ENCODE assay signal across 15 cellular contexts in genomic region chr7:64905547-64905946, GRCh38. TPM values are rescaled to one million over a fixed set of nuclear protein-coding genes. Genes with fewer than 3 reads are reported as not detected.
A peak's percentile ranks its signal among the peaks of the same experiment; 100 is the strongest.
DNase-seq lines count a peak whose midpoint lies in the region; ATAC-seq and TF ChIP-seq lines count a peak whose summit lies in the region.
"Had no signal": no experiment of that assay in that cellular context is flagged by ENCODE, and none has a peak within 500 bp of the region (broad histone marks: within the 10 kb centered on the region; RNA-seq: fewer than 3 reads in every experiment).

No MANE protein-coding gene starts in this region.

- H2BK12ac ChIP-seq in trophoblast cell (ENCODE audit: low read length): no peak overlapping the region

- H3K4me3 ChIP-seq in OCI-LY7 (ENCODE audit: low read depth, low read length, poor library complexity, severe bottlenecking) (peak overlapping the region; percentile 86), endodermal cell (ENCODE audit: low read length) (peak overlapping the region; percentile 87), trophoblast cell (ENCODE audit: low read depth, low read length) (no peak overlapping the region)

- POLR2A ChIA-PET in OCI-LY7 (lab: Charles Lee): interaction anchor here (0.6 to 0.7 kb wide), 3 partner anchors 92 to 275 kb away, joined by 3 read pairs; no protein-coding TSS in a partner anchor

- H2AFZ ChIP-seq in OCI-LY7 (ENCODE audit: low read length) (no peak overlapping the region), trophoblast cell (ENCODE audit: insufficient read depth, low read length, poor library complexity) (no peak overlapping the region)

- no peak overlapping the region for H3K27ac Mint-ChIP-seq in activated naive CD4-positive, alpha-beta T cell treated with anti-CD3 and anti-CD28 coated beads, Interleukin-2, amount 50 U/mL, for 24 hours
- no peak overlapping the region for H3K27ac Mint-ChIP-seq in activated naive CD4-positive, alpha-beta T cell treated with anti-CD3 and anti-CD28 coated beads for 36 hours
- H3K27ac Mint-ChIP-seq in endodermal cell: no peak overlapping the region

- no peak overlapping the region for H2BK5ac ChIP-seq in trophoblast cell (ENCODE audit: low read depth, low read length, poor library complexity)

- H3K23ac ChIP-seq in trophoblast cell (ENCODE audit: low read length): no peak overlapping the region

- H3K79me1 ChIP-seq in trophoblast cell (ENCODE audit: low read length): peaks cover 1% of the 10 kb centered on the region

- H3K9me3 Mint-ChIP-seq in activated naive CD4-positive, alpha-beta T cell treated with anti-CD3 and anti-CD28 coated beads, Interleukin-2, amount 50 U/mL, for 24 hours: no peaks in the 10 kb centered on the region
- H3K9me3 Mint-ChIP-seq in activated naive CD4-positive, alpha-beta T cell treated with anti-CD3 and anti-CD28 coated beads for 36 hours: peaks cover 7% of the 10 kb centered on the region
- peaks cover 4% of the 10 kb centered on the region for H3K9me3 Mint-ChIP-seq in endodermal cell

- no peak for ATAC-seq in HG03159 (IDR thresholded peaks at IDR 0.05; ENCODE audit: unreplicated experiment)

- no peak overlapping the region for H3K14ac ChIP-seq in trophoblast cell (ENCODE audit: low read length)

- H3K9ac ChIP-seq in endodermal cell (ENCODE audit: extremely low read depth, low read length, poor library complexity, severe bottlenecking) (no peak overlapping the region), trophoblast cell (ENCODE audit: low read length) (no peak overlapping the region)

- peaks cover 8% of the 10 kb centered on the region for H3K36me3 Mint-ChIP-seq in activated naive CD4-positive, alpha-beta T cell treated with anti-CD3 and anti-CD28 coated beads, Interleukin-2, amount 50 U/mL, for 24 hours
- peaks cover 25% of the 10 kb centered on the region for H3K36me3 Mint-ChIP-seq in activated naive CD4-positive, alpha-beta T cell treated with anti-CD3 and anti-CD28 coated beads for 36 hours (ENCODE audit: low read depth)
- H3K36me3 Mint-ChIP-seq in endodermal cell (ENCODE audit: low read depth): peaks cover 9% of the 10 kb centered on the region

- H3K9me3 ChIP-seq in OCI-LY7 (ENCODE audit: low read length) (peaks cover 7% of the 10 kb centered on the region; the same call in 1 of the 2 replicates), endodermal cell (ENCODE audit: control insufficient read depth, low read length) (peaks cover 17% of the 10 kb centered on the region), trophoblast cell (ENCODE audit: insufficient read depth, low read depth, low read length) (no peaks in the 10 kb centered on the region)

- H4K20me1 ChIP-seq in OCI-LY7 (ENCODE audit: insufficient read depth, low read length): peaks cover 11% of the 10 kb centered on the region; the same call in 1 of the 2 replicates

- no peak overlapping the region for H3K18ac ChIP-seq in trophoblast cell (ENCODE audit: low read length)

- H3K79me2 ChIP-seq in OCI-LY7 (ENCODE audit: insufficient read depth, low read depth, low read length) (peaks cover 75% of the 10 kb centered on the region), trophoblast cell (ENCODE audit: control insufficient read depth, insufficient read depth, low read length, poor library complexity) (peaks cover 16% of the 10 kb centered on the region)

- H2BK120ac ChIP-seq in trophoblast cell (ENCODE audit: insufficient read depth, low read length, poor library complexity): no peak overlapping the region

- H3K4me1 ChIP-seq in OCI-LY7 (ENCODE audit: insufficient read depth, low read length, poor library complexity, severe bottlenecking) (peaks cover 72% of the 10 kb centered on the region), endodermal cell (ENCODE audit: control insufficient read depth, insufficient read depth, low read length) (no peaks in the 10 kb centered on the region), trophoblast cell (ENCODE audit: control insufficient read depth in 1 of 2, insufficient read depth in 2 of 2, low read length in 2 of 2) (peaks cover 4% of the 10 kb centered on the region in 2 experiments)

- H4K91ac ChIP-seq in trophoblast cell (ENCODE audit: low read depth, low read length): no peak overlapping the region

- H3K4ac ChIP-seq in trophoblast cell (ENCODE audit: low read depth, low read length): peak overlapping the region; percentile 29

- H3K27me3 Mint-ChIP-seq in activated naive CD4-positive, alpha-beta T cell treated with anti-CD3 and anti-CD28 coated beads, Interleukin-2, amount 50 U/mL, for 24 hours: no peaks in the 10 kb centered on the region
- H3K27me3 Mint-ChIP-seq in activated naive CD4-positive, alpha-beta T cell treated with anti-CD3 and anti-CD28 coated beads for 36 hours (ENCODE audit: low read depth): no peaks in the 10 kb centered on the region
- no peaks in the 10 kb centered on the region for H3K27me3 Mint-ChIP-seq in endodermal cell (ENCODE audit: insufficient read depth)

- H3K9me2 ChIP-seq in OCI-LY7 (ENCODE audit: insufficient read depth, low read length): no peaks in the 10 kb centered on the region

- H3K4me1 Mint-ChIP-seq in activated naive CD4-positive, alpha-beta T cell treated with anti-CD3 and anti-CD28 coated beads, Interleukin-2, amount 50 U/mL, for 24 hours: peaks cover 62% of the 10 kb centered on the region
- peaks cover 43% of the 10 kb centered on the region for H3K4me1 Mint-ChIP-seq in activated naive CD4-positive, alpha-beta T cell treated with anti-CD3 and anti-CD28 coated beads for 36 hours (ENCODE audit: low read depth)
- H3K4me1 Mint-ChIP-seq in endodermal cell: peaks cover 42% of the 10 kb centered on the region

- DNase-seq in activated naive CD4-positive, alpha-beta T cell treated with anti-CD3 and anti-CD28 coated beads for 36 hours: no peak
- DNase-seq in OCI-LY7 (ENCODE audit: low spot score): peak; percentile 38
- DNase-seq in endodermal cell: no peak
- no peak for DNase-seq in trophoblast cell
- DNase-seq in MV-4-11 (lab: John Stamatoyannopoulos, UW): no peak
- DNase-seq in foreskin melanocyte: no peak
- DNase-seq: DMS79 treated with DMSO at 0.1 percent for 48 hours; effector CD4-positive, alpha-beta T cell; NCI-H2029; NCI-H69; posterior cingulate gyrus; stimulated activated CD4-positive, alpha-beta T cell treated with anti-CD3 and anti-CD28 coated beads, Interleukin-12 subunit alpha, Interleukin-12 subunit beta, amount 100 ng/mL, for 4 hours; T-helper 9 cell had no signal

- H3K27me3 ChIP-seq in endodermal cell (ENCODE audit: control insufficient read depth, insufficient read depth, low read length, poor library complexity, severe bottlenecking) (no peaks in the 10 kb centered on the region), trophoblast cell (ENCODE audit: insufficient read depth, low read length) (no peaks in the 10 kb centered on the region)

- peak overlapping the region; percentile 61 for H3K4me3 Mint-ChIP-seq in activated naive CD4-positive, alpha-beta T cell treated with anti-CD3 and anti-CD28 coated beads, Interleukin-2, amount 50 U/mL, for 24 hours
- H3K4me3 Mint-ChIP-seq in activated naive CD4-positive, alpha-beta T cell treated with anti-CD3 and anti-CD28 coated beads for 36 hours: no peak overlapping the region
- H3K4me3 Mint-ChIP-seq in endodermal cell: peak overlapping the region; percentile 96

- CTCF ChIA-PET in activated naive CD4-positive, alpha-beta T cell treated with anti-CD3 and anti-CD28 coated beads for 36 hours (lab: Charles Lee): no interaction called here
- CTCF ChIA-PET in OCI-LY7 (lab: Charles Lee; ENCODE audit: unreplicated experiment): interaction anchor here (0.6 kb wide), 1 partner anchor 99 kb away, joined by 3 read pairs; no protein-coding TSS in a partner anchor

- H4K12ac ChIP-seq in trophoblast cell (ENCODE audit: low read depth, low read length): no peak overlapping the region

- TF ChIP-seq CTCF in OCI-LY7 (conservative IDR thresholded peaks at IDR 0.05; ENCODE audit: low read length): no peak
- TF ChIP-seq CTCF in endodermal cell (conservative IDR thresholded peaks at IDR 0.05): no peak

- intact Hi-C loops in activated naive CD4-positive, alpha-beta T cell treated with anti-CD3 and anti-CD28 coated beads for 36 hours (cut with micrococcal nuclease): no loop called here
- intact Hi-C loops in OCI-LY7 (cut with micrococcal nuclease; ENCODE audit: unreplicated experiment): loop anchor here (2.0 to 10.0 kb wide), 6 partner anchors 113 to 569 kb away; partner anchors contain the start of gene ZNF138

- 84 to 93% methylated on average over 4 of the region's 4 CpGs for WGBS in endodermal cell (ENCODE audit: insufficient coverage in 1 of 2, insufficient read length in 1 of 2), 2 experiments
- no CpG with 5 or more reads among the region's 4 CpGs for WGBS in trophoblast cell (ENCODE audit: extremely low coverage, insufficient coverage, insufficient read length)

- peaks cover 33% of the 10 kb centered on the region for H3K36me3 ChIP-seq in OCI-LY7 (ENCODE audit: insufficient read depth, low read length)
- H3K36me3 ChIP-seq in endodermal cell (ENCODE audit: control insufficient read depth, insufficient read depth, low read length): peaks cover 8% of the 10 kb centered on the region
- H3K36me3 ChIP-seq in trophoblast cell (ENCODE audit: control insufficient read depth in 1 of 2, insufficient read depth in 2 of 2, low read length in 2 of 2): no peaks in the 10 kb centered on the region

- BruUV-seq in OCI-LY7 (replicated peaks; lab: Mats Ljungman, UMichigan): no TSS peak

- H2AK5ac ChIP-seq in trophoblast cell (ENCODE audit: low read length): no peak overlapping the region

- no peak overlapping the region for H4K8ac ChIP-seq in trophoblast cell (ENCODE audit: low read depth, low read length)

- H3K4me2 ChIP-seq in OCI-LY7 (ENCODE audit: low read length) (peak overlapping the region; percentile 72), trophoblast cell (ENCODE audit: low read length) (no peak overlapping the region)

- H3K27ac ChIP-seq in OCI-LY7 (ENCODE audit: low read depth, low read length, poor library complexity, severe bottlenecking): peak overlapping the region; percentile 79
- H3K27ac ChIP-seq in endodermal cell (ENCODE audit: low read depth, low read length): no peak overlapping the region
- H3K27ac ChIP-seq in trophoblast cell (ENCODE audit: low read depth, low read length): no peak overlapping the region

RNA-seq across cellular contexts. Expression of gene ZNF273, which starts 2.5 kb away (rescaled TPM):
- total RNA-seq in activated naive CD4-positive, alpha-beta T cell treated with anti-CD3 and anti-CD28 coated beads for 36 hours: 10 to 100 TPM; 10.9 to 12.3 TPM
- 19.0 and 22.8 TPM in 2 replicates for total RNA-seq in OCI-LY7 (2014; rRNA removed; shearing (Covaris generic))
- 23.7 and 28.7 TPM in 2 replicates for total RNA-seq in OCI-LY7 (2022)
- 10 to 100 TPM; 15.5 to 20.5 TPM for total RNA-seq in endodermal cell
- polyA plus RNA-seq in endodermal cell (2013, experiment 1 of 2): 16.2 TPM
- 16.7 TPM for polyA plus RNA-seq in endodermal cell (2013, experiment 2 of 2)
- 6.1 and 6.4 TPM in 2 replicates for polyA plus RNA-seq in trophoblast cell (2013)
